8 cellular contexts compared by ENCODE assay signal in genomic region chr20:62887147-62887859, GRCh38. TPM values are rescaled to one million over a fixed set of nuclear protein-coding genes. Genes with fewer than 3 reads are reported as not detected.
DNase-seq lines count a peak whose midpoint lies in the region; ATAC-seq and TF ChIP-seq lines count a peak whose summit lies in the region.

No MANE protein-coding gene starts in this region.

- DNase-seq in DMS79 treated with DMSO at 0.1 percent for 48 hours (lab: John Stamatoyannopoulos, UW), result peak; percentile 73
- DNase-seq in NCI-H2107 treated with DMSO at 0.1 percent for 48 hours (lab: John Stamatoyannopoulos, UW; ENCODE audit: unreplicated experiment), result peak; percentile 45
- peak; percentile 37 for DNase-seq in activated gamma-delta T cell (lab: John Stamatoyannopoulos, UW)
- peak; percentile 49 to 67 (median 53) for DNase-seq in immature natural killer cell
- DNase-seq in NCI-H1930 (lab: John Stamatoyannopoulos, UW), result no peak
- DNase-seq in 8988T, result no peak
- no peak for DNase-seq in uterus

- no peaks in the 10 kb centered on the region for H3K4me1 ChIP-seq in uterus

- H3K9me3 ChIP-seq in uterus, result no peaks in the 10 kb centered on the region

- intact Hi-C loops in uterus (cut with DNase I; ENCODE audit: low total_unique reads), result no loop called here

- no peak for ATAC-seq in HG03159 (IDR thresholded peaks at IDR 0.05; ENCODE audit: unreplicated experiment)

- H3K36me3 ChIP-seq in uterus, result no peaks in the 10 kb centered on the region

- H3K4me3 Mint-ChIP-seq in immature natural killer cell, result peak overlapping the region in 2 of 5 donors; percentile 21 to 35

- H3K27me3 ChIP-seq in uterus, result no peaks in the 10 kb centered on the region

- H3K4me3 ChIP-seq in uterus, result no peak overlapping the region

- TF ChIP-seq POLR2A in uterus (IDR thresholded peaks at IDR 0.05), result no peak

- H3K4me1 Mint-ChIP-seq in immature natural killer cell, result peaks cover 10 to 21% of the 10 kb centered on the region in 2 donors

- TF ChIP-seq CTCF in uterus (IDR thresholded peaks at IDR 0.05), result no peak

- no peaks in the 10 kb centered on the region for H3K9me3 Mint-ChIP-seq in immature natural killer cell

- no peak overlapping the region for H3K27ac ChIP-seq in uterus

- peaks cover 2 to 3% (median 2%) of the 10 kb centered on the region in 3 donors for H3K27me3 Mint-ChIP-seq in immature natural killer cell (ENCODE audit: low read depth in 3 of 3)

- peak overlapping the region in 5 of 6 donors; percentile 8 to 79 (median 45) for H3K27ac Mint-ChIP-seq in immature natural killer cell

- H3K36me3 Mint-ChIP-seq in immature natural killer cell, result peaks cover 14 to 42% (median 18%) of the 10 kb centered on the region in 3 donors

RNA-seq across cellular contexts. Expression of gene TCFL5, which starts 25.7 kb away (rescaled TPM):
- polyA plus RNA-seq in immature natural killer cell, result 1 to 10 TPM in 2 of 3 donors, under 1 TPM in 1; 0.63 to 2.1 (median 1.1) TPM
- total RNA-seq in uterus, result 10 to 100 TPM in 3 of 4 donors, 1 to 10 TPM in 1; 5.3 to 20.0 (median 14.2) TPM

RNA-seq across cellular contexts. Expression of gene DIDO1, which starts 39.0 kb away (rescaled TPM):
- 10 to 100 TPM; 23.1 to 48.8 (median 37.7) TPM for polyA plus RNA-seq in immature natural killer cell
- total RNA-seq in uterus, result 10 to 100 TPM; 20.9 to 92.8 (median 78.8) TPM

RNA-seq across cellular contexts. Expression of gene GID8, which starts 50.6 kb away (rescaled TPM):
- 10 to 100 TPM; 20.7 to 26.8 (median 21.3) TPM for polyA plus RNA-seq in immature natural killer cell
- total RNA-seq in uterus, result 10 to 100 TPM; 16.4 to 48.6 (median 40.0) TPM

Comparison
In these comparisons a context has a peak if more than half of its experiments do, and no peak if none do; other contexts are left out.
1. DNase-seq: peak in DMS79 treated with DMSO at 0.1 percent for 48 hours (single experiment), NCI-H2107 treated with DMSO at 0.1 percent for 48 hours (single experiment), activated gamma-delta T cell (single experiment) and immature natural killer cell (3 of 3); none in NCI-H1930 (0 of 2), 8988T (single experiment) and uterus (0 of 2).